Comparison of ENCODE assay signal across 26 cellular contexts in the genomic region with DNA sequence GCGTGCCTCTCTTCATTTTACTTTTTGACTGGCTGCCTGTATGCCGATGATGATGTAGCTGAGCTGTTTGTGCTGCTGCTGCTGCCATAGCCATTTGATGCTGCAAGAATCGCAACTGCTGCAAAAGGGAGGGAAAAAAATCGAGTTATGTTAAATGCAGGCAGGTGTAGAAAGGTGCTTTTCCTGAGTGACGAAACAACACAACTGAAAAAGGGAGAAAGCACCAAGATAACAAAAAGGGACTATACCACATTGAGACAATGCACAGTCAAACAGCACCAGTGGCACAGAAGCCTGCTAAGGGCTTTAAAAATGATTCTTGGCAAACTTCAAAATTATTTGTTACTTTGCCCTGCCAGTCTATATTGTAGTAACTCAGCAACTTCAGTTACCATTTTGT.
"Had no signal": no experiment of that assay in that cellular context is flagged by ENCODE, and none has a peak within 500 bp of the region (broad histone marks: within the 10 kb centered on the region; RNA-seq: fewer than 3 reads in every experiment).

No MANE protein-coding gene starts in this region.

- H3K27ac Mint-ChIP-seq: activated CD4-positive, alpha-beta T cell treated with anti-CD3 and anti-CD28 coated beads, Interleukin-2, amount 10 ng/mL, durations not matched to agents 24 days and 14 days; activated CD8-positive, alpha-beta memory T cell treated with anti-CD3 and anti-CD28 coated beads, Interleukin-2, amount 10 ng/mL, durations not matched to agents 7 days and 5 days; brain; nephron had no signal

- H3K9me3 Mint-ChIP-seq: activated CD4-positive, alpha-beta T cell treated with anti-CD3 and anti-CD28 coated beads, Interleukin-2, amount 10 ng/mL, durations not matched to agents 24 days and 14 days; brain; effector memory CD8-positive, alpha-beta T cell; mesothelial cell of epicardium; nephron; T-cell had no signal

- H3K9me3 ChIP-seq: lower lobe of right lung, tibial artery, uterus had no signal

- H3K4me1 ChIP-seq: lower lobe of right lung, tibial artery, uterus had no signal

- H3K4me1 Mint-ChIP-seq: brain, mesothelial cell of epicardium, nephron had no signal

- H3K4me3 Mint-ChIP-seq: activated CD4-positive, alpha-beta T cell treated with anti-CD3 and anti-CD28 coated beads, Interleukin-2, amount 10 ng/mL, durations not matched to agents 24 days and 14 days; activated CD8-positive, alpha-beta memory T cell treated with anti-CD3 and anti-CD28 coated beads, Interleukin-2, amount 10 ng/mL, durations not matched to agents 7 days and 5 days; brain; effector memory CD8-positive, alpha-beta T cell; mesothelial cell of epicardium; nephron; T-cell had no signal

- H3K27me3 ChIP-seq: tibial artery, uterus had no signal

- H3K36me3 ChIP-seq: uterus had no signal

- DNase-seq: activated CD4-positive, alpha-beta T cell treated with anti-CD3 and anti-CD28 coated beads, Interleukin-2, amount 10 ng/mL, durations not matched to agents 24 days and 14 days; activated CD4-positive, CD25-positive, alpha-beta regulatory T cell; activated CD8-positive, alpha-beta memory T cell treated with anti-CD3 and anti-CD28 coated beads, Interleukin-2, amount 10 ng/mL, durations not matched to agents 7 days and 5 days; activated effector memory CD4-positive, alpha-beta T cell treated with anti-CD3 and anti-CD28 coated beads, Interleukin-2, amount 50 U/mL, for 16 hours; anterior cingulate cortex; caudate nucleus; effector memory CD8-positive, alpha-beta T cell; glutamatergic neuron; hypothalamus; lower lobe of right lung; occipital lobe; posterior cingulate gyrus; retina; stimulated activated CD4-positive, alpha-beta T cell treated with anti-CD3 and anti-CD28 coated beads, Interleukin-12 subunit alpha, Interleukin-12 subunit beta, amount 100 ng/mL, for 4 hours; stimulated activated CD4-positive, alpha-beta T cell treated with anti-CD3 and anti-CD28 coated beads, Interleukin-1b, Interleukin-23, amount 100 ng/mL, for 48 hours; stimulated activated CD8-positive, alpha-beta memory T cell treated with anti-CD3 and anti-CD28 coated beads, Interleukin-4, amount 100 ng/mL, for 48 hours; stimulated activated naive CD8-positive, alpha-beta T cell treated with anti-CD3 and anti-CD28 coated beads, Interleukin-15, Interleukin-2, amounts not matched to agents 100 U/mL and 50 U/mL, for 24 hours; substantia nigra; T-cell; tibial artery; uterus had no signal

- H3K27me3 Mint-ChIP-seq: activated CD4-positive, alpha-beta T cell treated with anti-CD3 and anti-CD28 coated beads, Interleukin-2, amount 10 ng/mL, durations not matched to agents 24 days and 14 days; activated CD8-positive, alpha-beta memory T cell treated with anti-CD3 and anti-CD28 coated beads, Interleukin-2, amount 10 ng/mL, durations not matched to agents 7 days and 5 days; brain; effector memory CD8-positive, alpha-beta T cell; T-cell had no signal

- FAIRE-seq: keratinocyte had no signal

- H3K27ac ChIP-seq: lower lobe of right lung, tibial artery, uterus had no signal

- ATAC-seq: activated CD8-positive, alpha-beta memory T cell treated with anti-CD3 and anti-CD28 coated beads, Interleukin-2, amount 10 ng/mL, durations not matched to agents 7 days and 5 days; effector memory CD8-positive, alpha-beta T cell; lower lobe of right lung; SK-N-SH treated with all-trans-retinoic acid at 6 μM for 48 hours; stimulated activated naive CD8-positive, alpha-beta T cell treated with anti-CD3 and anti-CD28 coated beads, Interleukin-15, Interleukin-2, amounts not matched to agents 100 U/mL and 50 U/mL, for 24 hours; T-cell had no signal

- H3K4me3 ChIP-seq: lower lobe of right lung, tibial artery, uterus had no signal
